ENCODE assay signal across 27 cellular contexts in the genomic region with DNA sequence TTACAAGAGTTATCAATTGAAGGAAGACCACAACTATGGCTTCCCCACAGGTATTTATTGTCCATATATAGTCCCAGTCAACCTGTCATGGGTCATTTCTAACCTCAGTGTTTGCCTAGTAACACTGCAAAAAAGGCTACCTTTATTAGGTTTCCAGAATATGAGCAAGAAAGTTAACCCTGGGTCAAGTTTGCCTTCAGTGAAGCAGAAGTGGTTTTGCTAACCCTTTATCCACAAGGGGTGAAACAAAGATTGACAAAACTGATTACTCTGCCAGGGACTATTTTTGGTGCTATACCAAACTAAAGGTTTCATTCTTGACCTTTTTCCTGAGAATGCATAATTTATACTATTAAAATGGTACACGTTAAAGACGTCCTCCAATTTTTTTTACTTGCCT. TPM values are rescaled to one million over a fixed set of nuclear protein-coding genes. Genes with fewer than 3 reads are reported as not detected.
DNase-seq lines count a peak whose midpoint lies in the region; ATAC-seq, FAIRE-seq and TF ChIP-seq lines count a peak whose summit lies in the region.
"Had no signal": no experiment of that assay in that cellular context is flagged by ENCODE, and none has a peak within 500 bp of the region (broad histone marks: within the 10 kb centered on the region; RNA-seq: fewer than 3 reads in every experiment).

No MANE protein-coding gene starts in this region.

- ATAC-seq in GM18868 (IDR thresholded peaks at IDR 0.05; ENCODE audit: unreplicated experiment) (peak; percentile 36), GM21447 (IDR thresholded peaks at IDR 0.05; ENCODE audit: unreplicated experiment) (no peak), HG03135 (IDR thresholded peaks at IDR 0.05; ENCODE audit: unreplicated experiment) (no peak), left cardiac atrium (no peak)
- ATAC-seq: effector memory CD8-positive, alpha-beta T cell had no signal

- peaks cover 60% of the 10 kb centered on the region for H3K4me1 ChIP-seq in CD4-positive, alpha-beta memory T cell (ENCODE audit: insufficient read depth, low read length)
- H3K4me1 ChIP-seq in KMS-11 (ENCODE audit: low read depth, poor library complexity, severe bottlenecking) (peaks cover 100% of the 10 kb centered on the region), keratinocyte (ENCODE audit: control insufficient read depth, extremely low read depth, insufficient read depth, low read length) (peaks cover 6% of the 10 kb centered on the region)
- H3K4me1 ChIP-seq: HAP-1 had no signal

- H3K27ac Mint-ChIP-seq in CD4-positive, alpha-beta memory T cell: peak overlapping the region in 5 of 7 donors; percentile 2 to 87 (median 70)
- no peak overlapping the region for H3K27ac Mint-ChIP-seq in progenitor cell of endocrine pancreas
- H3K27ac Mint-ChIP-seq: effector memory CD8-positive, alpha-beta T cell had no signal

- H3K4me2 ChIP-seq in KMS-11 (peak overlapping the region; percentile 27; the same call in 1 of the 2 replicates), keratinocyte (ENCODE audit: control insufficient read depth, extremely low read depth, insufficient read depth, low read depth, low read length) (no peak overlapping the region)

- dilution Hi-C loops in keratinocyte (cut with MboI; ENCODE audit: extremely low pct_ligation_motif_present, low sequenced_read_pairs): no loop called here

- no peaks in the 10 kb centered on the region for H3K9me1 ChIP-seq in keratinocyte (ENCODE audit: control insufficient read depth, extremely low read depth, insufficient read depth, low read length)

- peaks cover 0 to 1% (median 0%) of the 10 kb centered on the region in 8 donors for H3K9me3 Mint-ChIP-seq in CD4-positive, alpha-beta memory T cell
- H3K9me3 Mint-ChIP-seq in progenitor cell of endocrine pancreas (ENCODE audit: low read depth): no peaks in the 10 kb centered on the region
- H3K9me3 Mint-ChIP-seq: effector memory CD8-positive, alpha-beta T cell had no signal

- intact Hi-C loops in CD4-positive, alpha-beta memory T cell (cut with micrococcal nuclease): loop anchor here (5.0 kb wide), 2 partner anchors 128 to 157 kb away; no protein-coding TSS in a partner anchor
- intact Hi-C loops in left cardiac atrium (cut with DNase I): no loop called here

- TF ChIP-seq CTCF in KMS-11 (conservative IDR thresholded peaks at IDR 0.05; ENCODE audit: low read depth, low read length) (no peak), keratinocyte (optimal IDR thresholded peaks at IDR 0.05 in 1 of 3, IDR thresholded peaks at IDR 0.05 in 1 of 3, conservative IDR thresholded peaks at IDR 0.05 in 1 of 3; ENCODE audit: extremely low read depth in 1 of 3, insufficient read depth in 2 of 3, low read length in 3 of 3) (no peak), progenitor cell of endocrine pancreas (IDR thresholded peaks at IDR 0.05; ENCODE audit: unreplicated experiment) (no peak)

- no peaks in the 10 kb centered on the region for H3K27me3 ChIP-seq in CD4-positive, alpha-beta memory T cell (ENCODE audit: insufficient read depth, low read length)
- H3K27me3 ChIP-seq in KMS-11 (ENCODE audit: insufficient read depth, low read depth): no peaks in the 10 kb centered on the region
- H3K27me3 ChIP-seq in keratinocyte (ENCODE audit: control insufficient read depth, extremely low read depth, insufficient read depth, low read length): no peaks in the 10 kb centered on the region
- H3K27me3 ChIP-seq: upper lobe of left lung had no signal

- CTCF ChIA-PET in CD4-positive, alpha-beta memory T cell (lab: Charles Lee; ENCODE audit: partially characterized antibody): no interaction called here

- peaks cover 51 to 84% (median 64%) of the 10 kb centered on the region in 4 donors for H3K4me1 Mint-ChIP-seq in CD4-positive, alpha-beta memory T cell
- H3K4me1 Mint-ChIP-seq in progenitor cell of endocrine pancreas (ENCODE audit: low read depth): peaks cover 2% of the 10 kb centered on the region

- H4K20me1 ChIP-seq in KMS-11 (ENCODE audit: insufficient read depth) (no peaks in the 10 kb centered on the region), keratinocyte (ENCODE audit: control insufficient read depth, extremely low read depth, insufficient read depth, low read length) (peaks cover 2% of the 10 kb centered on the region)

- H3K9ac ChIP-seq in KMS-11 (no peak overlapping the region), keratinocyte (ENCODE audit: control insufficient read depth, extremely low read depth, insufficient read depth, low read length) (no peak overlapping the region)

- no peak for DNase-seq in CD4-positive, alpha-beta memory T cell
- DNase-seq in keratinocyte (ENCODE audit: low read depth, low spot score) (no peak), progenitor cell of endocrine pancreas (ENCODE audit: low spot score, unreplicated experiment) (no peak), left cardiac atrium (no peak)
- DNase-seq: ACHN; activated CD4-positive, alpha-beta T cell treated with anti-CD3 and anti-CD28 coated beads, Interleukin-2, amount 10 ng/mL, durations not matched to agents 7 days and 5 days; activated T-cell treated with anti-CD3 and anti-CD28 coated beads, Interleukin-2, amount 50 U/mL, for 48 hours; caudate nucleus; COR-L47; cortex of kidney; effector memory CD8-positive, alpha-beta T cell; IMR-90; left ventricle myocardium inferior; NCI-H1048; NCI-H1694; NCI-H446; NCI-H82; nucleus accumbens; stimulated activated naive CD4-positive, alpha-beta T cell; upper lobe of left lung; WERI-Rb-1 had no signal

- no peaks in the 10 kb centered on the region for H3K9me3 ChIP-seq in CD4-positive, alpha-beta memory T cell (ENCODE audit: control insufficient read depth in 1 of 2, low read length in 2 of 2)
- H3K9me3 ChIP-seq in keratinocyte (ENCODE audit: control insufficient read depth, low read depth, low read length): no peaks in the 10 kb centered on the region
- H3K9me3 ChIP-seq: HAP-1, left ventricle myocardium inferior, upper lobe of left lung had no signal

- POLR2A ChIA-PET in CD4-positive, alpha-beta memory T cell (lab: Charles Lee; ENCODE audit: partially characterized antibody): interaction anchor here (2.4 kb wide), 1 partner anchor 28 kb away, joined by 6 read pairs; the partner anchor contains the start of gene SP100

- no peak overlapping the region for H2AFZ ChIP-seq in KMS-11 (ENCODE audit: low read depth)
- no peak overlapping the region for H2AFZ ChIP-seq in keratinocyte (ENCODE audit: control insufficient read depth, low read length)

- no peaks in the 10 kb centered on the region for H3K27me3 Mint-ChIP-seq in CD4-positive, alpha-beta memory T cell
- no peaks in the 10 kb centered on the region for H3K27me3 Mint-ChIP-seq in progenitor cell of endocrine pancreas
- H3K27me3 Mint-ChIP-seq: activated CD4-positive, alpha-beta T cell treated with anti-CD3 and anti-CD28 coated beads, Interleukin-2, amount 10 ng/mL, durations not matched to agents 7 days and 5 days; effector memory CD8-positive, alpha-beta T cell had no signal

- H3K79me2 ChIP-seq in KMS-11 (ENCODE audit: insufficient read depth, low read depth): peaks cover 3% of the 10 kb centered on the region; the same call in 1 of the 2 replicates
- H3K79me2 ChIP-seq in keratinocyte (ENCODE audit: control insufficient read depth, insufficient read depth, low read length): peaks cover 35% of the 10 kb centered on the region

- peaks cover 57% of the 10 kb centered on the region for H3K36me3 ChIP-seq in CD4-positive, alpha-beta memory T cell (ENCODE audit: insufficient read depth, low read length)
- H3K36me3 ChIP-seq in KMS-11 (ENCODE audit: insufficient read depth) (no peaks in the 10 kb centered on the region), keratinocyte (ENCODE audit: control insufficient read depth in 2 of 2, extremely low read depth in 1 of 2, insufficient read depth in 2 of 2, low read length in 2 of 2) (peaks cover 32 to 38% of the 10 kb centered on the region in 2 experiments)
- H3K36me3 ChIP-seq: HAP-1, WERI-Rb-1 had no signal

- peaks cover 58 to 70% of the 10 kb centered on the region in 2 donors for H3K36me3 Mint-ChIP-seq in CD4-positive, alpha-beta memory T cell
- no peaks in the 10 kb centered on the region for H3K36me3 Mint-ChIP-seq in progenitor cell of endocrine pancreas (ENCODE audit: insufficient read depth)

- peak; percentile 5 for FAIRE-seq in keratinocyte (lab: Jason Lieb, UNC)
- FAIRE-seq: islet of Langerhans had no signal

- no peak overlapping the region for H3K4me3 ChIP-seq in CD4-positive, alpha-beta memory T cell (ENCODE audit: low read length in 2 of 2)
- no peak overlapping the region for H3K4me3 ChIP-seq in KMS-11 (IDR thresholded peaks at IDR 0.05; ENCODE audit: insufficient read depth, low read depth, low read length)
- H3K4me3 ChIP-seq in keratinocyte (ENCODE audit: control insufficient read depth in 2 of 3, extremely low read depth in 1 of 3, insufficient read depth in 2 of 3, low read depth in 1 of 3, low read length in 3 of 3): no peak overlapping the region
- H3K4me3 ChIP-seq: HAP-1, left ventricle myocardium inferior, upper lobe of left lung had no signal

- H3K4me3 Mint-ChIP-seq in CD4-positive, alpha-beta memory T cell: no peak overlapping the region
- no peak overlapping the region for H3K4me3 Mint-ChIP-seq in progenitor cell of endocrine pancreas (ENCODE audit: low read depth)
- H3K4me3 Mint-ChIP-seq: activated CD4-positive, alpha-beta T cell treated with anti-CD3 and anti-CD28 coated beads, Interleukin-2, amount 10 ng/mL, durations not matched to agents 7 days and 5 days; effector memory CD8-positive, alpha-beta T cell had no signal

- no peak overlapping the region for H3K27ac ChIP-seq in CD4-positive, alpha-beta memory T cell (ENCODE audit: low read depth, low read length)
- H3K27ac ChIP-seq in KMS-11: no peak overlapping the region; the same call in 1 of the 2 replicates
- no peak overlapping the region for H3K27ac ChIP-seq in keratinocyte (ENCODE audit: control insufficient read depth, insufficient read depth, low read length)
- H3K27ac ChIP-seq: left ventricle myocardium inferior, WERI-Rb-1 had no signal

RNA-seq across cellular contexts. Expression of gene SP100, which starts 28.8 kb away (rescaled TPM):
- total RNA-seq in CD4-positive, alpha-beta memory T cell: 100 to 1,000 TPM; 210 to 226 TPM
- 100 to 1,000 TPM; 101 to 222 TPM for polyA plus RNA-seq in CD4-positive, alpha-beta memory T cell
- polyA plus RNA-seq in keratinocyte: 79.9 to 136 TPM (median 101 TPM) in 3 replicates
- polyA plus RNA-seq in keratinocyte (2011; ENCODE audit: low read depth): 56.4 TPM
- polyA plus RNA-seq in keratinocyte (2011; cell fraction: cytosol; rRNA removed): 81.6 and 111 TPM in 2 replicates
- 106 and 131 TPM in 2 replicates for polyA plus RNA-seq in keratinocyte (2011; cell fraction: nucleus; rRNA removed)
- 29.1 and 91.8 TPM in 2 replicates for polyA plus RNA-seq in keratinocyte (2012; ENCODE audit: low replicate concordance)
- polyA minus RNA-seq in keratinocyte: 25.3 to 132 TPM (median 69.6 TPM) in 3 replicates
- polyA minus RNA-seq in keratinocyte (2011; cell fraction: cytosol; rRNA and poly(A)+ RNA removed): 68.5 TPM
- polyA minus RNA-seq in keratinocyte (2011; cell fraction: nucleus; rRNA and poly(A)+ RNA removed): 74.2 and 185 TPM in 2 replicates
- 2.3 and 4.1 TPM in 2 replicates for total RNA-seq in progenitor cell of endocrine pancreas
- total RNA-seq in left cardiac atrium: 10 to 100 TPM; 53.1 to 72.8 TPM

Comparison
In these comparisons a context has a peak if more than half of its experiments do, and no peak if none do; other contexts are left out.
1. RNA of gene SP100, which starts 28.8 kb away (total RNA-seq): 210 to 226 TPM in CD4-positive, alpha-beta memory T cell and 53.1 to 72.8 TPM in left cardiac atrium; 2.3 to 4.1 TPM in progenitor cell of endocrine pancreas; every median in the first group is over 10 times any median in the second.